13 cellular contexts compared by ENCODE assay signal in the genomic region with DNA sequence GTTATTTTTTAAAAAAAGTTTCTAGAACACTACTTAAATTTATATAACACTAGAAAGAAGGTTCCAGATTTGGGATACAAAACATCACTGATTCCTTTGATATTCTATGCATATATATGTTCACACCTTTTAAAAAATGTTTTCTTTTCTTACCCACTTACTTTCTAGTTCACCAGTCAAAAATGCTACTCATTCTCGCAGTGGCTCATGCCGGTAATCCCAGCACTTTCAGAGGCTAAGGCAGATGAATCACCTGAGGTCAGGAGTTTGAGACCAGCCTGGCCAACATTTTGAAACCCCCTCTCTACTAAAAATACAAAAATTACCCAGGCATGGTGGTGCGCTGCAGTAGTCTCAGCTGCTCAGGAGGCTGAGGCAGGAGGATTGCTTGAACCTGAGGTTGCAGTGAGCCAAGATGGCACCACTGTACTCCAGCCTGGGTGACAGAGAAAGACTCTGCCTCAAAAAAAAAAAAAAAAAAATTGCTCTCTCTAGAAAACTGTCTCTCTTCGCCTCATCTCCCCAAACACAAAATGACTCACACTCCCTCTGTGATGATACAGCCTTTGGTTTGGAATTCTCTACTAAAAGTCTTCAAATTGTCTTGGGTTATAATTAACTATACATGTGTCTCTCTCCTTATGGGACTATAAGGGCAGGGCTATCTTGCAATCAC. TPM values are rescaled to one million over a fixed set of nuclear protein-coding genes. Genes with fewer than 3 reads are reported as not detected.
DNase-seq lines count a peak whose midpoint lies in the region; ATAC-seq and TF ChIP-seq lines count a peak whose summit lies in the region.
"Had no signal": no experiment of that assay in that cellular context is flagged by ENCODE, and none has a peak within 500 bp of the region (broad histone marks: within the 10 kb centered on the region; RNA-seq: fewer than 3 reads in every experiment).

No MANE protein-coding gene starts in this region.

- H3K27me3 Mint-ChIP-seq in activated CD8-positive, alpha-beta T cell treated with anti-CD3 and anti-CD28 coated beads for 36 hours: no peaks in the 10 kb centered on the region
- no peaks in the 10 kb centered on the region for H3K27me3 Mint-ChIP-seq in activated CD8-positive, alpha-beta T cell treated with anti-CD3 and anti-CD28 coated beads, Interleukin-2, amount 10 ng/mL, durations not matched to agents 7 days and 5 days (ENCODE audit: low read depth)

- peaks cover 21% of the 10 kb centered on the region for H3K4me1 Mint-ChIP-seq in activated CD8-positive, alpha-beta T cell treated with anti-CD3 and anti-CD28 coated beads for 36 hours (ENCODE audit: low read depth)
- no peaks in the 10 kb centered on the region for H3K4me1 Mint-ChIP-seq in activated CD8-positive, alpha-beta T cell treated with anti-CD3 and anti-CD28 coated beads, Interleukin-2, amount 10 ng/mL, durations not matched to agents 7 days and 5 days (ENCODE audit: low read depth)
- peaks cover 6% of the 10 kb centered on the region for H3K4me1 Mint-ChIP-seq in stimulated activated effector memory CD8-positive, alpha-beta T cell treated with anti-CD3 and anti-CD28 coated beads, Interleukin-12 subunit alpha, Interleukin-12 subunit beta, amount 100 ng/mL, for 72 hours

- H3K27me3 ChIP-seq in right lobe of liver: no peaks in the 10 kb centered on the region

- no peaks in the 10 kb centered on the region for H3K9me3 ChIP-seq in right lobe of liver

- POLR2A ChIA-PET in activated CD8-positive, alpha-beta T cell treated with anti-CD3 and anti-CD28 coated beads for 36 hours (lab: Charles Lee): no interaction called here
- POLR2A ChIA-PET in activated CD8-positive, alpha-beta T cell treated with anti-CD3 and anti-CD28 coated beads, Interleukin-2, amount 10 ng/mL, durations not matched to agents 7 days and 5 days (lab: Charles Lee): no interaction called here

- no peaks in the 10 kb centered on the region for H3K36me3 Mint-ChIP-seq in activated CD8-positive, alpha-beta T cell treated with anti-CD3 and anti-CD28 coated beads for 36 hours (ENCODE audit: low read depth)
- H3K36me3 Mint-ChIP-seq in activated CD8-positive, alpha-beta T cell treated with anti-CD3 and anti-CD28 coated beads, Interleukin-2, amount 10 ng/mL, durations not matched to agents 7 days and 5 days (ENCODE audit: low read depth): no peaks in the 10 kb centered on the region
- no peaks in the 10 kb centered on the region for H3K36me3 Mint-ChIP-seq in stimulated activated effector memory CD8-positive, alpha-beta T cell treated with anti-CD3 and anti-CD28 coated beads, Interleukin-12 subunit alpha, Interleukin-12 subunit beta, amount 100 ng/mL, for 72 hours

- WGBS in right lobe of liver (ENCODE audit: insufficient coverage, low coverage, low lambda C conversion rate, missing lambda C conversion rate): 97% methylated on average over 4 of the region's 4 CpGs

- H3K4me3 ChIP-seq in choroid plexus epithelial cell (ENCODE audit: low read depth, low read length) (no peak overlapping the region), right lobe of liver (no peak overlapping the region)

- no peak for TF ChIP-seq POLR2A in right lobe of liver (IDR thresholded peaks at IDR 0.05)

- H3K27ac ChIP-seq in right lobe of liver: no peak overlapping the region

- no peak overlapping the region for H3K4me3 Mint-ChIP-seq in activated CD8-positive, alpha-beta T cell treated with anti-CD3 and anti-CD28 coated beads for 36 hours
- no peak overlapping the region for H3K4me3 Mint-ChIP-seq in activated CD8-positive, alpha-beta T cell treated with anti-CD3 and anti-CD28 coated beads, Interleukin-2, amount 10 ng/mL, durations not matched to agents 7 days and 5 days
- no peak overlapping the region for H3K4me3 Mint-ChIP-seq in stimulated activated effector memory CD8-positive, alpha-beta T cell treated with anti-CD3 and anti-CD28 coated beads, Interleukin-12 subunit alpha, Interleukin-12 subunit beta, amount 100 ng/mL, for 72 hours

- no peaks in the 10 kb centered on the region for H3K9me3 Mint-ChIP-seq in activated CD8-positive, alpha-beta T cell treated with anti-CD3 and anti-CD28 coated beads for 36 hours
- H3K9me3 Mint-ChIP-seq in activated CD8-positive, alpha-beta T cell treated with anti-CD3 and anti-CD28 coated beads, Interleukin-2, amount 10 ng/mL, durations not matched to agents 7 days and 5 days (ENCODE audit: insufficient read depth): no peaks in the 10 kb centered on the region
- H3K9me3 Mint-ChIP-seq in stimulated activated effector memory CD8-positive, alpha-beta T cell treated with anti-CD3 and anti-CD28 coated beads, Interleukin-12 subunit alpha, Interleukin-12 subunit beta, amount 100 ng/mL, for 72 hours: no peaks in the 10 kb centered on the region

- intact Hi-C loops in activated CD8-positive, alpha-beta T cell treated with anti-CD3 and anti-CD28 coated beads for 36 hours (cut with micrococcal nuclease): no loop called here
- intact Hi-C loops in right lobe of liver (cut with DNase I): no loop called here

- H3K4me1 ChIP-seq in right lobe of liver: no peaks in the 10 kb centered on the region

- TF ChIP-seq CTCF in activated CD8-positive, alpha-beta T cell treated with anti-CD3 and anti-CD28 coated beads for 36 hours (IDR thresholded peaks at IDR 0.05): no peak
- TF ChIP-seq CTCF in choroid plexus epithelial cell (conservative IDR thresholded peaks at IDR 0.05; ENCODE audit: low read depth, low read length) (no peak), right lobe of liver (IDR thresholded peaks at IDR 0.05) (no peak)

- no peaks in the 10 kb centered on the region for H3K36me3 ChIP-seq in right lobe of liver

- CTCF ChIA-PET in activated CD8-positive, alpha-beta T cell treated with anti-CD3 and anti-CD28 coated beads for 36 hours (lab: Charles Lee): no interaction called here
- CTCF ChIA-PET in activated CD8-positive, alpha-beta T cell treated with anti-CD3 and anti-CD28 coated beads, Interleukin-2, amount 10 ng/mL, durations not matched to agents 7 days and 5 days (lab: Charles Lee): no interaction called here

- ATAC-seq in activated CD8-positive, alpha-beta T cell treated with anti-CD3 and anti-CD28 coated beads for 36 hours: peak; percentile 37
- no peak for ATAC-seq in activated CD8-positive, alpha-beta T cell treated with anti-CD3 and anti-CD28 coated beads, Interleukin-2, amount 10 ng/mL, durations not matched to agents 7 days and 5 days
- peak; percentile 81 for ATAC-seq in stimulated activated effector memory CD8-positive, alpha-beta T cell treated with anti-CD3 and anti-CD28 coated beads, Interleukin-12 subunit alpha, Interleukin-12 subunit beta, amount 100 ng/mL, for 72 hours
- no peak for ATAC-seq in right lobe of liver
- ATAC-seq in GM21526 (IDR thresholded peaks at IDR 0.05; ENCODE audit: low FRiP score, unreplicated experiment): no peak

- DNase-seq in activated CD8-positive, alpha-beta T cell treated with anti-CD3 and anti-CD28 coated beads for 36 hours: peak; percentile 31
- DNase-seq in activated CD8-positive, alpha-beta T cell treated with anti-CD3 and anti-CD28 coated beads, Interleukin-2, amount 10 ng/mL, durations not matched to agents 7 days and 5 days: no peak
- DNase-seq in HT1080 (ENCODE audit: low read depth) (peak; percentile 37), choroid plexus epithelial cell (ENCODE audit: low read depth) (peak; percentile 23), epidermal melanocyte (ENCODE audit: insufficient read length, low spot score) (no peak), right lobe of liver (no peak)
- no peak for DNase-seq in stimulated activated effector memory CD8-positive, alpha-beta T cell treated with anti-CD3 and anti-CD28 coated beads, Interleukin-12 subunit alpha, Interleukin-12 subunit beta, amount 100 ng/mL, for 72 hours (ENCODE audit: low spot score in 2 of 2)
- DNase-seq: COR-L47, glutamatergic neuron, islet precursor cell, Kasumi-1, NCI-H446 treated with DMSO at 0.1 percent for 48 hours had no signal

- no peak overlapping the region for H3K27ac Mint-ChIP-seq in activated CD8-positive, alpha-beta T cell treated with anti-CD3 and anti-CD28 coated beads for 36 hours
- no peak overlapping the region for H3K27ac Mint-ChIP-seq in activated CD8-positive, alpha-beta T cell treated with anti-CD3 and anti-CD28 coated beads, Interleukin-2, amount 10 ng/mL, durations not matched to agents 7 days and 5 days
- no peak overlapping the region for H3K27ac Mint-ChIP-seq in stimulated activated effector memory CD8-positive, alpha-beta T cell treated with anti-CD3 and anti-CD28 coated beads, Interleukin-12 subunit alpha, Interleukin-12 subunit beta, amount 100 ng/mL, for 72 hours

RNA-seq across cellular contexts. Expression of gene TGFBR2, which starts 52.6 kb away (rescaled TPM):
- 10 to 100 TPM; 49.1 to 50.0 TPM for total RNA-seq in activated CD8-positive, alpha-beta T cell treated with anti-CD3 and anti-CD28 coated beads for 36 hours
- total RNA-seq in activated CD8-positive, alpha-beta T cell treated with anti-CD3 and anti-CD28 coated beads, Interleukin-2, amount 10 ng/mL, durations not matched to agents 7 days and 5 days: 10 to 100 TPM; 62.7 to 64.5 TPM
- 76.6 and 98.3 TPM in 2 replicates for total RNA-seq in HT1080 (2014; rRNA removed; shearing (Covaris generic))
- polyA plus RNA-seq in HT1080 (2015; cell fraction: cytosol; rRNA removed): 187 and 231 TPM in 2 replicates
- 149 and 155 TPM in 2 replicates for polyA plus RNA-seq in HT1080 (2015; cell fraction: nucleus; rRNA removed)
- 10 to 100 TPM; 24.9 to 52.6 (median 45.5) TPM for total RNA-seq in right lobe of liver

Comparison
In these comparisons a context has a peak if more than half of its experiments do, and no peak if none do; other contexts are left out.
1. ATAC-seq: peak in activated CD8-positive, alpha-beta T cell treated with anti-CD3 and anti-CD28 coated beads for 36 hours (single experiment) and stimulated activated effector memory CD8-positive, alpha-beta T cell treated with anti-CD3 and anti-CD28 coated beads, Interleukin-12 subunit alpha, Interleukin-12 subunit beta, amount 100 ng/mL, for 72 hours (single experiment); none in activated CD8-positive, alpha-beta T cell treated with anti-CD3 and anti-CD28 coated beads, Interleukin-2, amount 10 ng/mL, durations not matched to agents 7 days and 5 days (single experiment), right lobe of liver (0 of 4) and GM21526 (single experiment).
2. DNase-seq: peak in activated CD8-positive, alpha-beta T cell treated with anti-CD3 and anti-CD28 coated beads for 36 hours (single experiment), HT1080 (single experiment) and choroid plexus epithelial cell (single experiment); none in activated CD8-positive, alpha-beta T cell treated with anti-CD3 and anti-CD28 coated beads, Interleukin-2, amount 10 ng/mL, durations not matched to agents 7 days and 5 days (single experiment), stimulated activated effector memory CD8-positive, alpha-beta T cell treated with anti-CD3 and anti-CD28 coated beads, Interleukin-12 subunit alpha, Interleukin-12 subunit beta, amount 100 ng/mL, for 72 hours (0 of 2), epidermal melanocyte (single experiment) and right lobe of liver (0 of 3).